In the genomic region with DNA sequence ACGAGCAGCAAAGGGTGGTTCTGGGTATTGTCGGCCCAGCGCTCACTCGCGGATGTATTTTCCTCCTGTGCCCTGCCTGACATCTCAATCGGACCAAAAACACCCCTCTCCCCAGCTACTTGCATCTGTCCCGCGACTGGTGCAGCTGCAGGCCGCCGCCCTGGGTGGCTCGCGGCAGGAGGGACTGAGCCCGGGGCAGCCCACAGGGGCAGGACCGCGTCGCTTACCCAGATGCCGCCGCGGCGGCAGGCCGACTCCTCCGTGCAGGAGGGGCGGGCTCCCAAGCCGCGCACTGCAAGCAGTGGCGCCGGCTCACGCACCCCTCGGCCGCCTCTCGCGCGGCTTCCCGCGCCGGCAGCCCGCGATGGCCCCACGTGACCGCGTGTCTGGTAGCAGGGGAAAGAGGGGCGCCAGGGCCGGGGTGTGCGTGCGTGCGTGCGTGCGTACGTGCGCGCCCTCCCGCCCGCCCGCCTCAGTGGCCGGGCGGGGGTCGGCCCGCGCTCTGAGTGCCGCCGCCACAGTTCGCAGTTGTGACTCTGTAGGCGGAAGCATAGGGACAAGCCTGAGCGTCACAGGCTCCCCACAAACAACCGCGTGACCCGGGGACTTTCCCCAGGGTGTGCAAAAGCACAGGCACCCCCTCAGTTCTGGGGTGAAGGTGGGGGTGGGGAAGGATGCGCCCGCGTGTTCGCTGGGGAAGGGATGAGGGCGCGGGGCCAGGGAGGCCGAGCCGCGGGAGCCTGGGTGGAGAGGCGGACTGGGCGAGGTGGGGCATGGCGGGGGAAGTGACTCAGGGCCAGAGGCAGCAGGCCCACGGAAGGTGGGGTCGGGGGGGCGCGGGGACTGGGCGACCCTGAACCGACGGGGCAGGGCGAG, we compare ENCODE assay signal across 1 cellular context.
TF ChIP-seq lines count a peak whose summit lies in the region.

A gene with protein sequence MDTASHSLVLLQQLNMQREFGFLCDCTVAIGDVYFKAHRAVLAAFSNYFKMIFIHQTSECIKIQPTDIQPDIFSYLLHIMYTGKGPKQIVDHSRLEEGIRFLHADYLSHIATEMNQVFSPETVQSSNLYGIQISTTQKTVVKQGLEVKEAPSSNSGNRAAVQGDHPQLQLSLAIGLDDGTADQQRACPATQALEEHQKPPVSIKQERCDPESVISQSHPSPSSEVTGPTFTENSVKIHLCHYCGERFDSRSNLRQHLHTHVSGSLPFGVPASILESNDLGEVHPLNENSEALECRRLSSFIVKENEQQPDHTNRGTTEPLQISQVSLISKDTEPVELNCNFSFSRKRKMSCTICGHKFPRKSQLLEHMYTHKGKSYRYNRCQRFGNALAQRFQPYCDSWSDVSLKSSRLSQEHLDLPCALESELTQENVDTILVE (minus strand): TSS at position 405 of the 876 bp plus-strand sequence. CDS start 13,305 bp downstream, outside the sequence.

TF ChIP-seq in K562, 482 proteins besides CTCF, POLR2A, EP300 and RAD21 (continued from another document and continues in another):
- TF ChIP-seq ATF6 (CRISPR knock-in tag; IDR thresholded peaks at IDR 0.05) (no peak), ETV1 (tag; conservative IDR thresholded peaks at IDR 0.05; ENCODE audit: low read depth) (no peak), RBBP5 (IDR thresholded peaks at IDR 0.05; ENCODE audit: borderline replicate concordance, insufficient read depth, low read length, poor library complexity, severe bottlenecking) (peak; percentile 80), FOXA1 (IDR thresholded peaks at IDR 0.05; ENCODE audit: borderline replicate concordance) (no peak), XRCC3 (IDR thresholded peaks at IDR 0.05) (no peak), MTA3 (IDR thresholded peaks at IDR 0.05; ENCODE audit: borderline replicate concordance) (0 out of 2 replicates have a peak, but pooled peaks have one; percentile 19), NR2F6 (CRISPR knock-in tag; IDR thresholded peaks at IDR 0.05) (no peak), MAFK (IDR thresholded peaks at IDR 0.05; ENCODE audit: low read length) (no peak), HEY1 (CRISPR knock-in tag; IDR thresholded peaks at IDR 0.05; ENCODE audit: borderline replicate concordance) (no peak), MEIS2 (IDR thresholded peaks at IDR 0.05; ENCODE audit: partially characterized antibody) (peak; percentile 13), ZHX1 (conservative IDR thresholded peaks at IDR 0.05; ENCODE audit: low read length) (no peak), ASH1L (IDR thresholded peaks at IDR 0.05; ENCODE audit: borderline replicate concordance, low read depth, partially characterized antibody) (no peak), POLR2B (IDR thresholded peaks at IDR 0.05; ENCODE audit: low read depth, partially characterized antibody) (no peak), POLR3G (IDR thresholded peaks at IDR 0.05; ENCODE audit: extremely low read depth, insufficient read length, insufficient replicate concordance) (no peak), ILF3 (IDR thresholded peaks at IDR 0.05; ENCODE audit: borderline replicate concordance) (no peak), MITF (IDR thresholded peaks at IDR 0.05) (no peak), HDGF (IDR thresholded peaks at IDR 0.05) (no peak), ZNF507 (tag; conservative IDR thresholded peaks at IDR 0.05) (no peak), BCL6 (CRISPR knock-in tag; IDR thresholded peaks at IDR 0.05) (no peak), MIER1 (IDR thresholded peaks at IDR 0.05; ENCODE audit: low read depth) (no peak), ARID3B (CRISPR knock-in tag; IDR thresholded peaks at IDR 0.05; ENCODE audit: borderline replicate concordance) (no peak), HNRNPK (IDR thresholded peaks at IDR 0.05; ENCODE audit: low read depth, low read length, poor library complexity, severe bottlenecking) (no peak), ELF2 (CRISPR knock-in tag; IDR thresholded peaks at IDR 0.05) (no peak), ZBTB49 (CRISPR knock-in tag; IDR thresholded peaks at IDR 0.05; ENCODE audit: borderline replicate concordance) (no peak), ZNF778 (CRISPR knock-in tag; IDR thresholded peaks at IDR 0.05) (no peak), CUX1 (CRISPR knock-in tag; IDR thresholded peaks at IDR 0.05) (no peak), SRSF9 (IDR thresholded peaks at IDR 0.05; ENCODE audit: borderline replicate concordance, low read depth, low read length) (no peak), RNF2 (IDR thresholded peaks at IDR 0.05) (no peak; the same call in 1 of the 2 replicates)
- TF ChIP-seq, protein P1, sequence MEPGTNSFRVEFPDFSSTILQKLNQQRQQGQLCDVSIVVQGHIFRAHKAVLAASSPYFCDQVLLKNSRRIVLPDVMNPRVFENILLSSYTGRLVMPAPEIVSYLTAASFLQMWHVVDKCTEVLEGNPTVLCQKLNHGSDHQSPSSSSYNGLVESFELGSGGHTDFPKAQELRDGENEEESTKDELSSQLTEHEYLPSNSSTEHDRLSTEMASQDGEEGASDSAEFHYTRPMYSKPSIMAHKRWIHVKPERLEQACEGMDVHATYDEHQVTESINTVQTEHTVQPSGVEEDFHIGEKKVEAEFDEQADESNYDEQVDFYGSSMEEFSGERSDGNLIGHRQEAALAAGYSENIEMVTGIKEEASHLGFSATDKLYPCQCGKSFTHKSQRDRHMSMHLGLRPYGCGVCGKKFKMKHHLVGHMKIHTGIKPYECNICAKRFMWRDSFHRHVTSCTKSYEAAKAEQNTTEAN (CRISPR knock-in tag; IDR thresholded peaks at IDR 0.05): no peak
- TF ChIP-seq, protein P2, sequence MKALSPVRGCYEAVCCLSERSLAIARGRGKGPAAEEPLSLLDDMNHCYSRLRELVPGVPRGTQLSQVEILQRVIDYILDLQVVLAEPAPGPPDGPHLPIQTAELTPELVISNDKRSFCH (CRISPR knock-in tag; IDR thresholded peaks at IDR 0.05): no peak
- TF ChIP-seq, protein P2 (tag; IDR thresholded peaks at IDR 0.05): no peak
- TF ChIP-seq, protein P3, sequence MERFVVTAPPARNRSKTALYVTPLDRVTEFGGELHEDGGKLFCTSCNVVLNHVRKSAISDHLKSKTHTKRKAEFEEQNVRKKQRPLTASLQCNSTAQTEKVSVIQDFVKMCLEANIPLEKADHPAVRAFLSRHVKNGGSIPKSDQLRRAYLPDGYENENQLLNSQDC (CRISPR knock-in tag; IDR thresholded peaks at IDR 0.05): peak; percentile 11; the same call in 1 of the 2 replicates
- TF ChIP-seq, protein P4, sequence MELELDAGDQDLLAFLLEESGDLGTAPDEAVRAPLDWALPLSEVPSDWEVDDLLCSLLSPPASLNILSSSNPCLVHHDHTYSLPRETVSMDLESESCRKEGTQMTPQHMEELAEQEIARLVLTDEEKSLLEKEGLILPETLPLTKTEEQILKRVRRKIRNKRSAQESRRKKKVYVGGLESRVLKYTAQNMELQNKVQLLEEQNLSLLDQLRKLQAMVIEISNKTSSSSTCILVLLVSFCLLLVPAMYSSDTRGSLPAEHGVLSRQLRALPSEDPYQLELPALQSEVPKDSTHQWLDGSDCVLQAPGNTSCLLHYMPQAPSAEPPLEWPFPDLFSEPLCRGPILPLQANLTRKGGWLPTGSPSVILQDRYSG (tag; conservative IDR thresholded peaks at IDR 0.05; ENCODE audit: low read depth): no peak
